Comparison of ENCODE assay signal across 1 cellular context in genomic region chr12:6216581-6216980, GRCh38.
TF ChIP-seq lines count a peak whose summit lies in the region.

No MANE protein-coding gene starts in this region.

TF ChIP-seq in GM23338, 12 proteins besides CTCF, POLR2A, EP300 and RAD21:
- TF ChIP-seq ZNF462 (CRISPR knock-in tag; IDR thresholded peaks at IDR 0.05) = no peak
- TF ChIP-seq STAT1 (IDR thresholded peaks at IDR 0.05; ENCODE audit: unreplicated experiment) = no peak
- TF ChIP-seq POLR2AphosphoS5 (IDR thresholded peaks at IDR 0.05; ENCODE audit: low read depth) = no peak
- TF ChIP-seq EZH2phosphoT487 (IDR thresholded peaks at IDR 0.05; ENCODE audit: unreplicated experiment) = no peak
- TF ChIP-seq JUNB (IDR thresholded peaks at IDR 0.05; ENCODE audit: unreplicated experiment) = no peak
- no peak for TF ChIP-seq ZNF114 (CRISPR knock-in tag; IDR thresholded peaks at IDR 0.05)
- no peak for TF ChIP-seq EZH2 (IDR thresholded peaks at IDR 0.05; ENCODE audit: low read depth, unreplicated experiment)
- TF ChIP-seq, protein P1, sequence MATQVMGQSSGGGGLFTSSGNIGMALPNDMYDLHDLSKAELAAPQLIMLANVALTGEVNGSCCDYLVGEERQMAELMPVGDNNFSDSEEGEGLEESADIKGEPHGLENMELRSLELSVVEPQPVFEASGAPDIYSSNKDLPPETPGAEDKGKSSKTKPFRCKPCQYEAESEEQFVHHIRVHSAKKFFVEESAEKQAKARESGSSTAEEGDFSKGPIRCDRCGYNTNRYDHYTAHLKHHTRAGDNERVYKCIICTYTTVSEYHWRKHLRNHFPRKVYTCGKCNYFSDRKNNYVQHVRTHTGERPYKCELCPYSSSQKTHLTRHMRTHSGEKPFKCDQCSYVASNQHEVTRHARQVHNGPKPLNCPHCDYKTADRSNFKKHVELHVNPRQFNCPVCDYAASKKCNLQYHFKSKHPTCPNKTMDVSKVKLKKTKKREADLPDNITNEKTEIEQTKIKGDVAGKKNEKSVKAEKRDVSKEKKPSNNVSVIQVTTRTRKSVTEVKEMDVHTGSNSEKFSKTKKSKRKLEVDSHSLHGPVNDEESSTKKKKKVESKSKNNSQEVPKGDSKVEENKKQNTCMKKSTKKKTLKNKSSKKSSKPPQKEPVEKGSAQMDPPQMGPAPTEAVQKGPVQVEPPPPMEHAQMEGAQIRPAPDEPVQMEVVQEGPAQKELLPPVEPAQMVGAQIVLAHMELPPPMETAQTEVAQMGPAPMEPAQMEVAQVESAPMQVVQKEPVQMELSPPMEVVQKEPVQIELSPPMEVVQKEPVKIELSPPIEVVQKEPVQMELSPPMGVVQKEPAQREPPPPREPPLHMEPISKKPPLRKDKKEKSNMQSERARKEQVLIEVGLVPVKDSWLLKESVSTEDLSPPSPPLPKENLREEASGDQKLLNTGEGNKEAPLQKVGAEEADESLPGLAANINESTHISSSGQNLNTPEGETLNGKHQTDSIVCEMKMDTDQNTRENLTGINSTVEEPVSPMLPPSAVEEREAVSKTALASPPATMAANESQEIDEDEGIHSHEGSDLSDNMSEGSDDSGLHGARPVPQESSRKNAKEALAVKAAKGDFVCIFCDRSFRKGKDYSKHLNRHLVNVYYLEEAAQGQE (IDR thresholded peaks at IDR 0.05; ENCODE audit: unreplicated experiment) = no peak
- TF ChIP-seq, protein P2, sequence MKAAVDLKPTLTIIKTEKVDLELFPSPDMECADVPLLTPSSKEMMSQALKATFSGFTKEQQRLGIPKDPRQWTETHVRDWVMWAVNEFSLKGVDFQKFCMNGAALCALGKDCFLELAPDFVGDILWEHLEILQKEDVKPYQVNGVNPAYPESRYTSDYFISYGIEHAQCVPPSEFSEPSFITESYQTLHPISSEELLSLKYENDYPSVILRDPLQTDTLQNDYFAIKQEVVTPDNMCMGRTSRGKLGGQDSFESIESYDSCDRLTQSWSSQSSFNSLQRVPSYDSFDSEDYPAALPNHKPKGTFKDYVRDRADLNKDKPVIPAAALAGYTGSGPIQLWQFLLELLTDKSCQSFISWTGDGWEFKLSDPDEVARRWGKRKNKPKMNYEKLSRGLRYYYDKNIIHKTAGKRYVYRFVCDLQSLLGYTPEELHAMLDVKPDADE (IDR thresholded peaks at IDR 0.05) = no peak
